13 cellular contexts compared by ENCODE assay signal in the genomic region with DNA sequence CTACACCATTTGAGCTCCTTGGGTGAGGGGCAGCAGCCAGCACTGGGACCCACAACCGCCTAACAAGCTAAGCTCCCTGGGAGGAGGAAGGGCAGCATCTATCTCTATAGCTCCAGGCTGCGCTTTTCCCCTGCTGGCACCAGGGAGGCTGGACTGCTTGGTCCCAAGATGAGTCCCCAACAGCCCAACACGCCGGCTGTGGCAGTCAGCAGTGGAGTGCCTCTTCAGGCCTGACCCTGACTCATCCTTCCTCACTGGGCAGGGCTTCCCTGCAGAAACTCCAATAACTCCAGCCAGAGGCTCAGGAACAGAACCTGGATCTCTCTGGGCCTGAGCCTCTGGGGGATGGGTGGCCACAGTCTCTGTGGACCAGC.
"Had no signal": no experiment of that assay in that cellular context is flagged by ENCODE, and none has a peak within 500 bp of the region (broad histone marks: within the 10 kb centered on the region; RNA-seq: fewer than 3 reads in every experiment).

No MANE protein-coding gene starts in this region.

- ATAC-seq: gastroesophageal sphincter, upper lobe of right lung had no signal

- H3K4me3 Mint-ChIP-seq: activated naive CD4-positive, alpha-beta T cell treated with anti-CD3 and anti-CD28 coated beads, Interleukin-2, amount 10 ng/mL, durations not matched to agents 7 days and 5 days; nephron progenitor cell; stimulated activated naive CD8-positive, alpha-beta T cell treated with anti-CD3 and anti-CD28 coated beads, Interleukin-15, Interleukin-2, amounts not matched to agents 100 ng/mL and 50 ng/mL, for 24 hours had no signal

- H3K36me3 Mint-ChIP-seq: activated naive CD4-positive, alpha-beta T cell treated with anti-CD3 and anti-CD28 coated beads, Interleukin-2, amount 10 ng/mL, durations not matched to agents 7 days and 5 days had no signal

- H3K36me3 ChIP-seq: gastroesophageal sphincter, upper lobe of right lung had no signal

- H3K27ac ChIP-seq: epithelial cell of prostate, gastroesophageal sphincter, testis, upper lobe of right lung had no signal

- H3K9me3 ChIP-seq: gastroesophageal sphincter, testis, upper lobe of right lung had no signal

- H3K4me3 ChIP-seq: gastroesophageal sphincter, upper lobe of right lung had no signal

- H3K4me1 ChIP-seq: gastroesophageal sphincter, testis, upper lobe of right lung had no signal

- H3K27me3 Mint-ChIP-seq: activated naive CD4-positive, alpha-beta T cell treated with anti-CD3 and anti-CD28 coated beads, Interleukin-2, amount 10 ng/mL, durations not matched to agents 7 days and 5 days; stimulated activated naive CD8-positive, alpha-beta T cell treated with anti-CD3 and anti-CD28 coated beads, Interleukin-15, Interleukin-2, amounts not matched to agents 100 ng/mL and 50 ng/mL, for 24 hours had no signal

- FAIRE-seq: colon had no signal

- H3K27me3 ChIP-seq: testis, upper lobe of right lung had no signal

- H3K4me1 Mint-ChIP-seq: nephron progenitor cell had no signal

- DNase-seq: activated CD4-positive, alpha-beta T cell treated with anti-CD3 and anti-CD28 coated beads, Interleukin-2, amount 50 U/mL, for 1 hour; activated naive CD4-positive, alpha-beta T cell treated with anti-CD3 and anti-CD28 coated beads, Interleukin-2, amount 10 ng/mL, durations not matched to agents 7 days and 5 days; effector memory CD4-positive, alpha-beta T cell; nephron progenitor cell; stimulated activated CD4-positive, alpha-beta T cell treated with anti-CD3 and anti-CD28 coated beads, Interleukin-4, amount 100 ng/mL, for 1 hour; stimulated activated CD8-positive, alpha-beta memory T cell treated with anti-CD3 and anti-CD28 coated beads, Interleukin-4, amount 100 ng/mL, for 48 hours; testis; upper lobe of right lung had no signal

- H3K27ac Mint-ChIP-seq: activated naive CD4-positive, alpha-beta T cell treated with anti-CD3 and anti-CD28 coated beads, Interleukin-2, amount 10 ng/mL, durations not matched to agents 7 days and 5 days; activated T-helper 2 cell treated with anti-CD3 and anti-CD28 coated beads, Interferon-gamma antibody, Interleukin-2, Interleukin-4, amounts not matched to agents 10 μg/mL and 5 μg/mL and 100 μg/mL, durations not matched to agents 14 hours and 24 hours and 36 hours; nephron progenitor cell; stimulated activated naive CD8-positive, alpha-beta T cell treated with anti-CD3 and anti-CD28 coated beads, Interleukin-15, Interleukin-2, amounts not matched to agents 100 ng/mL and 50 ng/mL, for 24 hours had no signal
